ENCODE assay signal across 1 cellular context in the genomic region with DNA sequence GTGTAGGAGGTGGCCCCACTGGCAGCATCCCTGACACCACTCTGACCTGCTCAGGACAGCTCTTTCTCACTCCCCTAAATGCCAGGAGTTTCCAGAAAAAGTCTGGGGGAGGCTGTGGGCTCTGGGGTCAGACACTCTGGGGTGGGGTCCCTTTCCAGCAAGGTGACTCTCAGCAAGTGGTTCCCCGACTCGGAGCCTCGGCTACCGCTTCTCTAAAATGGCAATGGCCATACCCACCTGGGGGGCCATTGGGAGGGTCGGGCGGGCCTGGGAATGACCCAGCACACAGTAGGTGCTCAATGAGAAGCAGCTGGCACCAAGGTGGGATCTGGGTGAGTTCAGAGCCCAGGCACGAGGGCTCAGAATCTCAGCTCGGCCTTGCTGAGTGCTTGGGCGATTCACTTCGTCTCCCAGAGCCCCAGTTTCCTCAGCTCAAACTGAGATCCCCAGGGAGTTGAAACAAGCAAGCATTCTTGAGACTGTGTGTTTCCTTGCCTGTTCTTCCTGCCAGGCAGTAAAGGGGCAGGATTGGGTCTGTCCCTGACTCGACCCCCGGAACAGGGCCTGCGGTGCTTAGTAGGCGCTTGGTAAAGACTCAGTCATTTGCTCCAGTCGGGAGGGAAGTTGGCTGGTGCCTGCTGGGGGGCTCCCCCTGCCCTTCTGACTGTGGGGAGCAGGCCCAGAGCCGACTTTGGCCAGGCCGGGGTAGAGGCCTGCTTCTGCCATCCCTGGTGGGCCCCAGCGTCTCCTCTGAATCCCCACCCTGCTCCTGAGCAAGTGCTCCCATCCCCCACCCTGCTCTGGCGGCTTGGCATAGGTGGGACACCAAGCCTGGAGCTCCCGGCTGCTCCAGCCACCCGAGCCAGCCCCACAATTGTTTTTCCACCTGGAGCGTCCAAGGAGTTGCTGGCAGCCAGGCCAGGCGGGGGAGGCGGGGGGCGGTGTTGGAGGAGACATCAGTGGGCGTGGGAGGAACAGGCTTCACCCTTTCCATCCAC.
TF ChIP-seq lines count a peak whose summit lies in the region.

No MANE protein-coding gene starts in this region.

TF ChIP-seq in K562, 482 proteins besides CTCF, POLR2A, EP300 and RAD21:
- TF ChIP-seq EGR1 (conservative IDR thresholded peaks at IDR 0.05) = peak; percentile 20; the same call in 1 of the 2 replicates
- 0 out of 2 replicates have a peak, but pooled peaks have one; percentile 13 for TF ChIP-seq ZKSCAN1 (IDR thresholded peaks at IDR 0.05; ENCODE audit: low read depth, low read length)
- TF ChIP-seq SMAD2 (IDR thresholded peaks at IDR 0.05; ENCODE audit: low read depth, low read length) = no peak
- TF ChIP-seq SAFB2 (IDR thresholded peaks at IDR 0.05; ENCODE audit: borderline replicate concordance, low read depth, low read length, severe bottlenecking) = no peak
- TF ChIP-seq YBX1 (IDR thresholded peaks at IDR 0.05) = no peak
TF ChIP-seq in K562: peak in this region for 2.
